In the genomic region with DNA sequence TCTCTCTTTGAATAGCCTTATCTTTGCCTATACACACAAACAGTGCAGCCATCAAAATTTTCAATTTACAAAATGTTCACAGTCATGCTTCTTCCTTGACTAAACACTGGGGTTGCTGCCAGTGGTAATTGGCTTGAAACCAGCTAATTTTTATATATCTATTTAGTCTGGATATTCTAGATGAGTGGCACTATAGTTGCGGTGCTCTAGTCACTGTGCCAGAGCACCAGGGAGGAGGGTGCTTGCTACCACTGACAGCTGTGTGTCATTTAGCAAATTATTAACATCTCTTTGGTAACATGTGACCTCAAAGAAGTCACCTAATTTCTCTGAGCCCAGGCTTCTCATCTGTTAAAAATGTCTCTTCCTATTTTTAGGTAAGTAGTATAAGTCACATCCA, we compare ENCODE assay signal across 25 cellular contexts.
DNase-seq lines count a peak whose midpoint lies in the region; ATAC-seq and TF ChIP-seq lines count a peak whose summit lies in the region.
"Had no signal": no experiment of that assay in that cellular context is flagged by ENCODE, and none has a peak within 500 bp of the region (broad histone marks: within the 10 kb centered on the region; RNA-seq: fewer than 3 reads in every experiment).

No MANE protein-coding gene starts in this region.

- H3K27me3 ChIP-seq in MG63 (no peaks in the 10 kb centered on the region), fibroblast of lung (ENCODE audit: control insufficient read depth, insufficient read depth, low read length) (no peaks in the 10 kb centered on the region)
- H3K27me3 ChIP-seq: BLaER1 had no signal

- no peak overlapping the region for H2AFZ ChIP-seq in fibroblast of lung (ENCODE audit: low read length)
- H2AFZ ChIP-seq: PC-9 had no signal

- H3K4me2 ChIP-seq in fibroblast of lung (ENCODE audit: extremely low read depth, insufficient read depth, low read length) = peak overlapping the region; percentile 40
- H3K4me2 ChIP-seq: BLaER1, PC-9 had no signal

- DNase-seq in DMS79 treated with DMSO at 0.1 percent for 48 hours (lab: John Stamatoyannopoulos, UW) (peak; percentile 28), DMS79 (lab: John Stamatoyannopoulos, UW) (no peak), MG63 (peak; percentile 27), fibroblast of lung (ENCODE audit: low read depth in 2 of 2) (peak; percentile 42 to 64), renal cortical epithelial cell (ENCODE audit: low read depth) (peak; percentile 66)
- DNase-seq in activated naive CD8-positive, alpha-beta T cell treated with anti-CD3 and anti-CD28 coated beads, Interleukin-2, amount 50 U/mL, for 24 hours = no peak
- DNase-seq: activated CD4-positive, alpha-beta T cell treated with anti-CD3 and anti-CD28 coated beads, Interleukin-2, amount 50 U/mL, for 48 hours; activated T-cell treated with anti-CD3 and anti-CD28 coated beads for 4 hours; amygdala; erythroblast; GDM1; H9; NCI-H1092 treated with DMSO at 0.1 percent for 48 hours; NCI-H2171; nucleus accumbens; PC-9; stimulated activated CD4-positive, alpha-beta T cell treated with anti-CD3 and anti-CD28 coated beads, Interleukin-1b, Interleukin-23, amount 100 ng/mL, for 48 hours; stimulated activated naive CD8-positive, alpha-beta T cell treated with anti-CD3 and anti-CD28 coated beads, Interleukin-15, Interleukin-2, amounts not matched to agents 100 U/mL and 50 U/mL, for 24 hours; trophoblast cell had no signal

- H3K9me3 ChIP-seq in MG63 = no peaks in the 10 kb centered on the region
- no peaks in the 10 kb centered on the region for H3K9me3 ChIP-seq in fibroblast of lung (ENCODE audit: control insufficient read depth, insufficient read depth, low read depth, low read length)
- H3K9me3 ChIP-seq: BLaER1 had no signal

- H3K4me1 Mint-ChIP-seq in activated naive CD8-positive, alpha-beta T cell treated with anti-CD3 and anti-CD28 coated beads, Interleukin-2, amount 50 U/mL, for 24 hours = no peaks in the 10 kb centered on the region

- no peak for TF ChIP-seq CTCF in fibroblast of lung (conservative IDR thresholded peaks at IDR 0.05 in 1 of 2, IDR thresholded peaks at IDR 0.05 in 1 of 2; ENCODE audit: low read depth in 1 of 2, low read length in 2 of 2)

- H3K4me3 ChIP-seq in MG63 = no peak overlapping the region
- no peak overlapping the region for H3K4me3 ChIP-seq in fibroblast of lung (replicated peaks in 1 of 4; ENCODE audit: control extremely low read depth in 1 of 4, insufficient read depth in 1 of 4, low read depth in 3 of 4, low read length in 4 of 4)
- H3K4me3 ChIP-seq: BLaER1, K562, PC-9 had no signal

- H3K27ac ChIP-seq in fibroblast of lung (ENCODE audit: insufficient read depth, low read length) = no peak overlapping the region
- H3K27ac ChIP-seq: 22Rv1, BLaER1, PC-9 had no signal

- H3K36me3 Mint-ChIP-seq in activated naive CD8-positive, alpha-beta T cell treated with anti-CD3 and anti-CD28 coated beads, Interleukin-2, amount 50 U/mL, for 24 hours (ENCODE audit: low read depth) = no peaks in the 10 kb centered on the region

- no peak overlapping the region for H3K9ac ChIP-seq in fibroblast of lung (ENCODE audit: insufficient read depth, low read length)
- H3K9ac ChIP-seq: BLaER1 had no signal

- H3K9me3 Mint-ChIP-seq in activated naive CD8-positive, alpha-beta T cell treated with anti-CD3 and anti-CD28 coated beads, Interleukin-2, amount 50 U/mL, for 24 hours = no peaks in the 10 kb centered on the region
- H3K9me3 Mint-ChIP-seq: H9; T-helper 2 cell treated with Interferon-gamma antibody and Interleukin-4, amounts not matched to agents 5 μg/mL and 100 μg/mL, for 36 hours had no signal

- H4K20me1 ChIP-seq in fibroblast of lung (ENCODE audit: control insufficient read depth, extremely low read depth, insufficient read depth, low read length) = no peaks in the 10 kb centered on the region
- H4K20me1 ChIP-seq: BLaER1 had no signal

- H3K4me1 ChIP-seq in fibroblast of lung (ENCODE audit: control insufficient read depth, extremely low read depth, insufficient read depth, low read length) = peaks cover 23% of the 10 kb centered on the region

- H3K4me3 Mint-ChIP-seq in activated naive CD8-positive, alpha-beta T cell treated with anti-CD3 and anti-CD28 coated beads, Interleukin-2, amount 50 U/mL, for 24 hours = no peak overlapping the region
- H3K4me3 Mint-ChIP-seq: H9; T-helper 2 cell treated with Interferon-gamma antibody and Interleukin-4, amounts not matched to agents 5 μg/mL and 100 μg/mL, for 36 hours had no signal

- H3K27ac Mint-ChIP-seq in activated naive CD8-positive, alpha-beta T cell treated with anti-CD3 and anti-CD28 coated beads, Interleukin-2, amount 50 U/mL, for 24 hours = no peak overlapping the region
- H3K27ac Mint-ChIP-seq: H9; T-helper 2 cell treated with Interferon-gamma antibody and Interleukin-4, amounts not matched to agents 5 μg/mL and 100 μg/mL, for 36 hours had no signal

- no peak for ATAC-seq in activated naive CD8-positive, alpha-beta T cell treated with anti-CD3 and anti-CD28 coated beads, Interleukin-2, amount 50 U/mL, for 24 hours
- ATAC-seq in HG03025 (IDR thresholded peaks at IDR 0.05; ENCODE audit: low FRiP score, unreplicated experiment) = no peak
- no peak for ATAC-seq in GM19324 (IDR thresholded peaks at IDR 0.05; ENCODE audit: low FRiP score, unreplicated experiment)
- ATAC-seq: K562; stimulated activated naive CD8-positive, alpha-beta T cell treated with anti-CD3 and anti-CD28 coated beads, Interleukin-15, Interleukin-2, amounts not matched to agents 100 U/mL and 50 U/mL, for 24 hours had no signal

- H3K79me2 ChIP-seq in fibroblast of lung (ENCODE audit: control insufficient read depth, insufficient read depth, low read length) = peaks cover 12% of the 10 kb centered on the region

- H3K36me3 ChIP-seq in MG63 (no peaks in the 10 kb centered on the region), fibroblast of lung (ENCODE audit: control insufficient read depth, insufficient read depth, low read length) (peaks cover 7% of the 10 kb centered on the region)
- H3K36me3 ChIP-seq: BLaER1 had no signal

- peaks cover 3% of the 10 kb centered on the region for H3K27me3 Mint-ChIP-seq in activated naive CD8-positive, alpha-beta T cell treated with anti-CD3 and anti-CD28 coated beads, Interleukin-2, amount 50 U/mL, for 24 hours

Comparison
In these comparisons a context has a peak if more than half of its experiments do, and no peak if none do; other contexts are left out.
1. DNase-seq: peak in DMS79 treated with DMSO at 0.1 percent for 48 hours (single experiment), MG63 (single experiment), fibroblast of lung (2 of 2) and renal cortical epithelial cell (single experiment); none in DMS79 (single experiment) and activated naive CD8-positive, alpha-beta T cell treated with anti-CD3 and anti-CD28 coated beads, Interleukin-2, amount 50 U/mL, for 24 hours (single experiment).